In the genomic region with DNA sequence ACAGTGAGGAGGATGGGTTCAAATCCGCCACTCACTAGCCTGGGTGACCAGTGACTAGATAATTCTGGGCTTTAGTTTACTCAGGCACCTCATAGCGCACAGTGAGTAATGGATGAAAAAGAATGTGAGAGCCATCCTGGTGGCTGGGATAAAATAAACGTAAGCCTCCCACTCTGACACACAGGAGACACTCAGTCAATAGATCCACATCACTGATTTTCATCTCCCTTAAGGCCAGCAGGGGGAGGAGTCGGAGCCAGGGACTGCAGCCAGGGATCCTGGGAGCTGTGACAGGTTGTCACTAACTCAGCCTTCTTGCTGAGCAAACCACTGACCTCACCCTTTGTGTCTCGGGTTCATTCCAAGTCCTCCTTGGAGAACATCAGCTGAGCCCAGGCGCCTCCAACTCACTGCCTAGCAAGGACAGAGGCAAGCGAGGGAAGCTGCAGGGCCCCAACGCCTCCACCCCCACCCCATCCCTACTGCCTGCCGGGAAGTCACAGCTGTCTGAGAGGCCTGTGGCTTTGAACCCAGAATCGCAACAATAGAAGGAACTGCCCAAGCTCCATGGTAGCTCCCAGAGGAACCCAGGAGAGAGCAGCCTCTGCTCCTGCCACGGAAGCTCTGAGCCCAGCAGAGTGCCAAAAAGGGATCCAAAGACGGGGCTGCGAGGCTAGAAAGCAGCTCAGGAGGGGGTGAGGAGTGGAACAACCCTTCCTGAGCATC, we compare ENCODE assay signal across 9 cellular contexts. TPM values are rescaled to one million over a fixed set of nuclear protein-coding genes. Genes with fewer than 3 reads are reported as not detected.
DNase-seq lines count a peak whose midpoint lies in the region; ATAC-seq, FAIRE-seq and TF ChIP-seq lines count a peak whose summit lies in the region.
"Had no signal": no experiment of that assay in that cellular context is flagged by ENCODE, and none has a peak within 500 bp of the region (broad histone marks: within the 10 kb centered on the region; RNA-seq: fewer than 3 reads in every experiment).

No MANE protein-coding gene starts in this region.

- intact Hi-C loops in activated naive CD4-positive, alpha-beta T cell treated with anti-CD3 and anti-CD28 coated beads for 36 hours (cut with micrococcal nuclease) = loop anchor here (10.0 kb wide), 1 partner anchor 800 kb away; a partner anchor contains a TSS

- whole genome bisulfite sequencing in smooth muscle cell (ENCODE audit: low lambda C conversion rate) = 18% methylated on average over 13 of the region's 13 CpGs

- CTCF ChIA-PET in activated naive CD4-positive, alpha-beta T cell treated with anti-CD3 and anti-CD28 coated beads for 36 hours (lab: Charles Lee) = interaction anchor here (1.0 to 10.6 kb wide), 3 partner anchors 18 to 34 kb away, joined by 3 to 116 read pairs (median 84); a partner anchor contains a TSS

- no peaks in the 10 kb centered on the region for H3K9me3 Mint-ChIP-seq in activated naive CD4-positive, alpha-beta T cell treated with anti-CD3 and anti-CD28 coated beads for 36 hours

- H3K36me3 ChIP-seq in bronchial epithelial cell (ENCODE audit: control insufficient read depth, insufficient read depth, low read length) (peaks cover 1% of the 10 kb centered on the region), kidney epithelial cell (ENCODE audit: control insufficient read depth, insufficient read depth, low read length) (no peaks in the 10 kb centered on the region), smooth muscle cell (ENCODE audit: low read depth) (no peaks in the 10 kb centered on the region)

- H3K4me1 Mint-ChIP-seq in activated naive CD4-positive, alpha-beta T cell treated with anti-CD3 and anti-CD28 coated beads for 36 hours (ENCODE audit: low read depth) = peaks cover 87% of the 10 kb centered on the region

- peaks cover 51% of the 10 kb centered on the region for H4K20me1 ChIP-seq in smooth muscle cell (ENCODE audit: low read depth)

- H2AFZ ChIP-seq in smooth muscle cell (ENCODE audit: low read depth) = no peak overlapping the region

- no peak for FAIRE-seq in bronchial epithelial cell (lab: Jason Lieb, UNC)
- FAIRE-seq: GM18507 had no signal

- no peaks in the 10 kb centered on the region for H3K9me3 ChIP-seq in smooth muscle cell (replicated peaks; ENCODE audit: low read depth)

- peak overlapping the region; percentile 97 for H3K27ac Mint-ChIP-seq in activated naive CD4-positive, alpha-beta T cell treated with anti-CD3 and anti-CD28 coated beads for 36 hours

- no peak overlapping the region for H3K4me3 Mint-ChIP-seq in activated naive CD4-positive, alpha-beta T cell treated with anti-CD3 and anti-CD28 coated beads for 36 hours

- peak overlapping the region; percentile 75 for H3K4me2 ChIP-seq in smooth muscle cell

- DNase-seq in activated naive CD4-positive, alpha-beta T cell treated with anti-CD3 and anti-CD28 coated beads for 36 hours = peak; percentile 12
- no peak for DNase-seq in activated naive CD4-positive, alpha-beta T cell treated with Interleukin-2 at 50 U/mL for 16 hours
- DNase-seq in NCI-H510A treated with DMSO at 0.1 percent for 48 hours (lab: John Stamatoyannopoulos, UW) (peak; percentile 60), bronchial epithelial cell (ENCODE audit: low read depth) (peak; percentile 81), kidney epithelial cell (ENCODE audit: low read depth) (peak; percentile 99), smooth muscle cell (lab: John Stamatoyannopoulos, UW; ENCODE audit: unreplicated experiment) (peak; percentile 22)

- H3K27me3 Mint-ChIP-seq in activated naive CD4-positive, alpha-beta T cell treated with anti-CD3 and anti-CD28 coated beads for 36 hours (ENCODE audit: low read depth) = no peaks in the 10 kb centered on the region

- no peaks in the 10 kb centered on the region for H3K36me3 Mint-ChIP-seq in activated naive CD4-positive, alpha-beta T cell treated with anti-CD3 and anti-CD28 coated beads for 36 hours (ENCODE audit: low read depth)

- H3K4me3 ChIP-seq in bronchial epithelial cell (ENCODE audit: low read depth, low read length) = no peak overlapping the region
- H3K4me3 ChIP-seq in kidney epithelial cell (ENCODE audit: low read depth, low read length) = no peak overlapping the region
- H3K4me3 ChIP-seq in smooth muscle cell = no peak overlapping the region

- peaks cover 55% of the 10 kb centered on the region for H3K4me1 ChIP-seq in smooth muscle cell (ENCODE audit: low read depth)

- no peak for ATAC-seq in HG02610 (IDR thresholded peaks at IDR 0.05; ENCODE audit: unreplicated experiment)
- ATAC-seq in HG03378 (IDR thresholded peaks at IDR 0.05; ENCODE audit: unreplicated experiment) = no peak

- peaks cover 43% of the 10 kb centered on the region for H3F3A ChIP-seq in smooth muscle cell (ENCODE audit: low read depth)

- TF ChIP-seq CTCF in bronchial epithelial cell (IDR thresholded peaks at IDR 0.05; ENCODE audit: insufficient read depth, low read length, severe bottlenecking) (peak; percentile 66), kidney epithelial cell (IDR thresholded peaks at IDR 0.05; ENCODE audit: insufficient read depth, low read length, poor library complexity, severe bottlenecking) (peak; percentile 65), smooth muscle cell (IDR thresholded peaks at IDR 0.05; ENCODE audit: borderline replicate concordance, insufficient read depth, poor library complexity, severe bottlenecking) (peak; percentile 32)

- no peaks in the 10 kb centered on the region for H3K27me3 ChIP-seq in bronchial epithelial cell (ENCODE audit: control insufficient read depth, insufficient read depth, low read length)
- no peaks in the 10 kb centered on the region for H3K27me3 ChIP-seq in kidney epithelial cell (ENCODE audit: control insufficient read depth, insufficient read depth, low read length)
- H3K27me3 ChIP-seq in smooth muscle cell (ENCODE audit: low read depth) = no peaks in the 10 kb centered on the region

- H3K79me2 ChIP-seq in smooth muscle cell (ENCODE audit: low read depth) = peaks cover 52% of the 10 kb centered on the region

- peak overlapping the region; percentile 99 for H3K27ac ChIP-seq in smooth muscle cell (ENCODE audit: low read depth)

- H3K9ac ChIP-seq in smooth muscle cell (ENCODE audit: low read depth) = peak overlapping the region; percentile 32

RNA-seq across cellular contexts. Expression of a gene that starts 30.7 kb away (rescaled TPM):
- 100 to 1,000 TPM; 109 to 112 TPM for total RNA-seq in activated naive CD4-positive, alpha-beta T cell treated with anti-CD3 and anti-CD28 coated beads for 36 hours
- 28.0 and 29.5 TPM in 2 replicates for total RNA-seq in bronchial epithelial cell
- 88.1 and 94.3 TPM in 2 replicates for total RNA-seq in kidney epithelial cell
- 16.6 and 17.2 TPM in 2 replicates for total RNA-seq in smooth muscle cell
- polyA plus RNA-seq in smooth muscle cell = 27.0 and 61.2 TPM in 2 replicates

RNA-seq across cellular contexts. Expression of a gene that starts 33.9 kb away (rescaled TPM):
- total RNA-seq in activated naive CD4-positive, alpha-beta T cell treated with anti-CD3 and anti-CD28 coated beads for 36 hours = 1,000 to 10,000 TPM; 5,065 to 5,278 TPM
- total RNA-seq in bronchial epithelial cell = 5,132 and 7,160 TPM in 2 replicates
- 4,934 and 7,044 TPM in 2 replicates for total RNA-seq in kidney epithelial cell
- total RNA-seq in smooth muscle cell = 2,989 and 3,138 TPM in 2 replicates
- 1,054 and 1,106 TPM in 2 replicates for polyA plus RNA-seq in smooth muscle cell

RNA-seq across cellular contexts. Expression of a gene that starts 40.3 kb away (rescaled TPM):
- total RNA-seq in activated naive CD4-positive, alpha-beta T cell treated with anti-CD3 and anti-CD28 coated beads for 36 hours = 100 to 1,000 TPM; 122 to 128 TPM
- total RNA-seq in bronchial epithelial cell (52.4 and 75.8 TPM in 2 replicates), kidney epithelial cell (78.4 and 84.8 TPM in 2 replicates), smooth muscle cell (40.4 and 44.3 TPM in 2 replicates)
- 31.6 and 35.9 TPM in 2 replicates for polyA plus RNA-seq in smooth muscle cell

RNA-seq across cellular contexts. Expression of a gene that starts 56.9 kb away (rescaled TPM):
- total RNA-seq in activated naive CD4-positive, alpha-beta T cell treated with anti-CD3 and anti-CD28 coated beads for 36 hours = 1,000 to 10,000 TPM; 1,318 to 2,532 TPM
- under 0.01 and 383 TPM in 2 replicates for total RNA-seq in bronchial epithelial cell
- under 0.01 TPM in 2 replicates for total RNA-seq in kidney epithelial cell
- under 0.01 TPM in 2 replicates for total RNA-seq in smooth muscle cell
- polyA plus RNA-seq in smooth muscle cell = 4.5 TPM in 1 of 2 replicates, not detected in the other

RNA-seq across cellular contexts. Expression of a gene that starts 58.2 kb away (rescaled TPM):
- 1,000 to 10,000 TPM in 1 of 2 experiments, 100 to 1,000 TPM in 1; 685 to 1,294 TPM for total RNA-seq in activated naive CD4-positive, alpha-beta T cell treated with anti-CD3 and anti-CD28 coated beads for 36 hours
- total RNA-seq in bronchial epithelial cell (under 0.01 and 564 TPM in 2 replicates), kidney epithelial cell (under 0.01 TPM in 1 of 2 replicates, not detected in the other), smooth muscle cell (under 0.01 TPM in 2 replicates)
- 3.8 TPM in 1 of 2 replicates, not detected in the other for polyA plus RNA-seq in smooth muscle cell
